ENCODE assay signal across 13 cellular contexts in the genomic region with DNA sequence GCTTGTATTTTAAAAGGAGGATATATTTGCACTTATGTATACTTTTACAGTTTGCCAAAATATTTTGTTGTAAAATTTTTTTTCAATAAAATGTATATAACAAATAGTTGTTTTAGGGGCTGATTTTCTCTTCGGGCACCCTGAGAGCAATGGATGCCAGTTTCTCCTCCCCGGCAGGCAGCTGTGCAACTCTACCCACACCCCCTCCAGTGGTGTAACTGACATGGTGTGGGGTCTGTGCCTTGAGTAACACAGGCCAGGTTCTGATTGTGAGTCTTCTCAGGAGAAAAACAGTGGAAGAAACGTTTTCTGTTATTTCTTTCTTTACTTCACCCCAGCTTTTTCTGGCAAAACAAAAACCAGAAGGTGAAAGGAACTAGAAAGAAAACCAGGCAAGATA. TPM values are rescaled to one million over a fixed set of nuclear protein-coding genes. Genes with fewer than 3 reads are reported as not detected.
"Had no signal": no experiment of that assay in that cellular context is flagged by ENCODE, and none has a peak within 500 bp of the region (broad histone marks: within the 10 kb centered on the region; RNA-seq: fewer than 3 reads in every experiment).

No MANE protein-coding gene starts in this region.

- ATAC-seq: stimulated activated naive CD8-positive, alpha-beta T cell treated with anti-CD3 and anti-CD28 coated beads, Interleukin-15, amount 100 ng/mL, for 72 hours had no signal

- DNase-seq: activated CD4-positive, alpha-beta memory T cell treated with anti-CD3 and anti-CD28 coated beads, Interleukin-2, amount 10 ng/mL, durations not matched to agents 7 days and 5 days; activated CD4-positive, CD25-positive, alpha-beta regulatory T cell treated with anti-CD3 and anti-CD28 coated beads, Interleukin-2, amount 50 U/mL, for 72 hours; activated gamma-delta T cell; activated T-cell treated with anti-CD3 and anti-CD28 coated beads, Interleukin-2, amount 50 U/mL, for 48 hours; amygdala; dermis blood vessel endothelial cell; midbrain; stimulated activated CD4-positive, alpha-beta T cell treated with anti-CD3 and anti-CD28 coated beads, Interleukin-15, amount 100 ng/mL, for 24 hours; stimulated activated CD4-positive, alpha-beta T cell treated with anti-CD3 and anti-CD28 coated beads, Interleukin-4, amount 100 ng/mL, for 4 hours; stimulated activated naive CD8-positive, alpha-beta T cell treated with anti-CD3 and anti-CD28 coated beads, Interleukin-15, amount 100 ng/mL, for 72 hours; SW 1271 had no signal

RNA-seq across cellular contexts. Expression of a gene that starts 6.1 kb away (rescaled TPM):
- total RNA-seq: activated CD4-positive, alpha-beta memory T cell treated with anti-CD3 and anti-CD28 coated beads, Interleukin-2, amount 10 ng/mL, durations not matched to agents 7 days and 5 days; dermis blood vessel endothelial cell; glomerular endothelial cell; pulmonary artery endothelial cell had no signal
